Comparison of ENCODE assay signal across 10 cellular contexts in genomic region chr12:132689227-132689626, GRCh38. TPM values are rescaled to one million over a fixed set of nuclear protein-coding genes. Genes with fewer than 3 reads are reported as not detected.
DNase-seq lines count a peak whose midpoint lies in the region; ATAC-seq, FAIRE-seq and TF ChIP-seq lines count a peak whose summit lies in the region.
"Had no signal": no experiment of that assay in that cellular context is flagged by ENCODE, and none has a peak within 500 bp of the region (broad histone marks: within the 10 kb centered on the region; RNA-seq: fewer than 3 reads in every experiment).

No MANE protein-coding gene starts in this region.

- DNase-seq in Right ventricle myocardium superior (no peak), cardiac septum (ENCODE audit: low spot score) (no peak), kidney (no peak), NCI-H82 treated with DMSO at 0.1 percent for 48 hours (lab: John Stamatoyannopoulos, UW; ENCODE audit: unreplicated experiment) (no peak)
- DNase-seq in activated CD4-positive, alpha-beta memory T cell treated with anti-CD3 and anti-CD28 coated beads, Interleukin-2, amount 10 ng/mL, durations not matched to agents 7 days and 5 days, result no peak
- DNase-seq in stimulated activated naive CD8-positive, alpha-beta T cell treated with anti-CD3 and anti-CD28 coated beads, Interleukin-15, amount 100 ng/mL, for 72 hours, result no peak
- DNase-seq in stimulated activated CD4-positive, alpha-beta T cell treated with anti-CD3 and anti-CD28 coated beads, Interleukin-15, amount 100 ng/mL, for 24 hours, result no peak
- DNase-seq: amniotic stem cell, head of caudate nucleus had no signal

- CTCF ChIA-PET in activated CD4-positive, alpha-beta memory T cell treated with anti-CD3 and anti-CD28 coated beads, Interleukin-2, amount 10 ng/mL, durations not matched to agents 7 days and 5 days (lab: Charles Lee), result no interaction called here

- peak overlapping the region in 1 of 2 donors; percentile 12 for H3K9ac ChIP-seq in kidney (ENCODE audit: low read length in 2 of 2)

- peak overlapping the region; percentile 19 to 44 for H3K4me3 ChIP-seq in kidney (ENCODE audit: low read length in 2 of 2)

- H3K27ac ChIP-seq in kidney (ENCODE audit: low read depth in 2 of 2, low read length in 2 of 2), result peak overlapping the region in 1 of 2 donors; percentile 43

- H3K36me3 Mint-ChIP-seq in activated CD4-positive, alpha-beta memory T cell treated with anti-CD3 and anti-CD28 coated beads, Interleukin-2, amount 10 ng/mL, durations not matched to agents 7 days and 5 days (ENCODE audit: low read depth), result peaks cover 27% of the 10 kb centered on the region

- POLR2A ChIA-PET in activated CD4-positive, alpha-beta memory T cell treated with anti-CD3 and anti-CD28 coated beads, Interleukin-2, amount 10 ng/mL, durations not matched to agents 7 days and 5 days (lab: Charles Lee), result no interaction called here

- peaks cover 0 to 7% of the 10 kb centered on the region in 2 donors for H3K36me3 ChIP-seq in kidney (ENCODE audit: control insufficient read depth in 1 of 2, insufficient read depth in 2 of 2, low read length in 2 of 2)

- peak; percentile 9 for ATAC-seq in Right ventricle myocardium superior (ENCODE audit: poor library complexity)
- no peak for ATAC-seq in stimulated activated naive CD8-positive, alpha-beta T cell treated with anti-CD3 and anti-CD28 coated beads, Interleukin-15, amount 100 ng/mL, for 72 hours
- ATAC-seq in GM21619 (IDR thresholded peaks at IDR 0.05; ENCODE audit: unreplicated experiment), result no peak

- no peak overlapping the region for H3K27ac Mint-ChIP-seq in activated CD4-positive, alpha-beta memory T cell treated with anti-CD3 and anti-CD28 coated beads, Interleukin-2, amount 10 ng/mL, durations not matched to agents 7 days and 5 days
- peak overlapping the region in 1 of 2 donors; percentile 98 for H3K27ac Mint-ChIP-seq in stimulated activated naive CD8-positive, alpha-beta T cell treated with anti-CD3 and anti-CD28 coated beads, Interleukin-15, amount 100 ng/mL, for 72 hours

- peaks cover 0 to 3% of the 10 kb centered on the region in 2 donors for H3K4me1 ChIP-seq in kidney (ENCODE audit: control insufficient read depth in 1 of 2, insufficient read depth in 1 of 2, low read depth in 1 of 2, low read length in 2 of 2)

- H3K4me1 Mint-ChIP-seq in activated CD4-positive, alpha-beta memory T cell treated with anti-CD3 and anti-CD28 coated beads, Interleukin-2, amount 10 ng/mL, durations not matched to agents 7 days and 5 days, result peaks cover 25% of the 10 kb centered on the region
- peaks cover 21% of the 10 kb centered on the region for H3K4me1 Mint-ChIP-seq in stimulated activated naive CD8-positive, alpha-beta T cell treated with anti-CD3 and anti-CD28 coated beads, Interleukin-15, amount 100 ng/mL, for 72 hours

- FAIRE-seq in kidney (lab: Jason Lieb, UNC), result no peak

- peak overlapping the region; percentile 58 for H3K4me3 Mint-ChIP-seq in activated CD4-positive, alpha-beta memory T cell treated with anti-CD3 and anti-CD28 coated beads, Interleukin-2, amount 10 ng/mL, durations not matched to agents 7 days and 5 days
- peak overlapping the region; percentile 27 to 70 for H3K4me3 Mint-ChIP-seq in stimulated activated naive CD8-positive, alpha-beta T cell treated with anti-CD3 and anti-CD28 coated beads, Interleukin-15, amount 100 ng/mL, for 72 hours

- no peaks in the 10 kb centered on the region for H3K9me3 Mint-ChIP-seq in activated CD4-positive, alpha-beta memory T cell treated with anti-CD3 and anti-CD28 coated beads, Interleukin-2, amount 10 ng/mL, durations not matched to agents 7 days and 5 days
- no peaks in the 10 kb centered on the region for H3K9me3 Mint-ChIP-seq in stimulated activated naive CD8-positive, alpha-beta T cell treated with anti-CD3 and anti-CD28 coated beads, Interleukin-15, amount 100 ng/mL, for 72 hours

- no peak for TF ChIP-seq CTCF in kidney (IDR thresholded peaks at IDR 0.05; ENCODE audit: borderline replicate concordance, extremely low read depth, insufficient read depth)

- no peaks in the 10 kb centered on the region for H3K9me3 ChIP-seq in kidney (ENCODE audit: control insufficient read depth in 1 of 2, low read length in 2 of 2)

- H3K27me3 Mint-ChIP-seq in activated CD4-positive, alpha-beta memory T cell treated with anti-CD3 and anti-CD28 coated beads, Interleukin-2, amount 10 ng/mL, durations not matched to agents 7 days and 5 days, result no peaks in the 10 kb centered on the region
- H3K27me3 Mint-ChIP-seq in stimulated activated naive CD8-positive, alpha-beta T cell treated with anti-CD3 and anti-CD28 coated beads, Interleukin-15, amount 100 ng/mL, for 72 hours, result no peaks in the 10 kb centered on the region

- intact Hi-C loops in Right ventricle myocardium superior (cut with DNase I), result no loop called here
- intact Hi-C loops in cardiac septum (cut with DNase I), result loop anchor here (5.0 kb wide), 1 partner anchor 73 kb away; the partner anchor contains the start of gene ANKLE2
- intact Hi-C loops in kidney (cut with DNase I), result no loop called here

RNA-seq across cellular contexts. Expression of gene PXMP2, which starts 1.8 kb away (rescaled TPM):
- total RNA-seq in Right ventricle myocardium superior, result 54.9 TPM
- total RNA-seq in cardiac septum, result 36.5 TPM
- 10 to 100 TPM; 24.5 to 24.9 TPM for total RNA-seq in activated CD4-positive, alpha-beta memory T cell treated with anti-CD3 and anti-CD28 coated beads, Interleukin-2, amount 10 ng/mL, durations not matched to agents 7 days and 5 days
- 23.4 TPM for total RNA-seq in kidney
- polyA plus RNA-seq in kidney (ENCODE audit: insufficient read depth, low read depth, low replicate concordance), result 90.9 TPM

RNA-seq across cellular contexts. Expression of gene POLE, which starts 2.1 kb away (rescaled TPM):
- 10.3 TPM for total RNA-seq in Right ventricle myocardium superior
- total RNA-seq in cardiac septum, result 12.1 TPM
- 100 to 1,000 TPM; 108 to 117 TPM for total RNA-seq in activated CD4-positive, alpha-beta memory T cell treated with anti-CD3 and anti-CD28 coated beads, Interleukin-2, amount 10 ng/mL, durations not matched to agents 7 days and 5 days
- 23.0 TPM for total RNA-seq in kidney
- polyA plus RNA-seq in kidney (ENCODE audit: insufficient read depth, low read depth, low replicate concordance), result 5.3 TPM

RNA-seq across cellular contexts. Expression of gene PGAM5, which starts 21.4 kb away (rescaled TPM):
- total RNA-seq in Right ventricle myocardium superior, result 32.6 TPM
- total RNA-seq in cardiac septum, result 26.1 TPM
- 10 to 100 TPM; 32.5 to 35.1 TPM for total RNA-seq in activated CD4-positive, alpha-beta memory T cell treated with anti-CD3 and anti-CD28 coated beads, Interleukin-2, amount 10 ng/mL, durations not matched to agents 7 days and 5 days
- total RNA-seq in kidney, result 33.5 TPM
- polyA plus RNA-seq in kidney (ENCODE audit: insufficient read depth, low read depth, low replicate concordance), result 19.4 TPM
